Comparison of ENCODE assay signal across 27 cellular contexts in the genomic region with DNA sequence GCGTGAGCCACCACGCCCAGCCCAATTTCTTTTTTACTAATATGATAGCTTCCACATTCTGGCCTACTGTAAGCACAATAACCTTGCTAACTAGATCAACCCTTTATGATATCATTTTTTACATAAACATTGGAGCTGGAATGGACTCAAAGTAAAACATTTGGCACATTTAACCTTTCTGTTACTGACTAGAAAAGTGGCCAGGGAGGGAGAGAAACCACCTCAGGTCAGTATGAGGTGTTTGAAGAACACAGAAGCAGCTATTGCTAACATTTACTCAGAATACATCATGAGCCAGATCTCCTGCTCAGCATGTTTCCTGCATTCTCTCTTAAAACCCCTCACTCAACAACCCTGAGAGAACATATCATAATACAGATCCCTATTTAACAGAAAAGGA.
"Had no signal": no experiment of that assay in that cellular context is flagged by ENCODE, and none has a peak within 500 bp of the region (broad histone marks: within the 10 kb centered on the region; RNA-seq: fewer than 3 reads in every experiment).

No MANE protein-coding gene starts in this region.

- H3K4me3 Mint-ChIP-seq: immature natural killer cell; naive thymus-derived CD8-positive, alpha-beta T cell; nephron progenitor cell; stimulated activated memory B cell treated with anti-CD40 and anti-IgM and Interleukin-4, amounts not matched to agents 10 μg/mL and 1 μg/mL and 100 μg/mL, for 72 hours had no signal

- H3K27me3 Mint-ChIP-seq: naive thymus-derived CD8-positive, alpha-beta T cell; stimulated activated memory B cell treated with anti-CD40 and anti-IgM and Interleukin-4, amounts not matched to agents 10 μg/mL and 1 μg/mL and 100 μg/mL, for 72 hours had no signal

- H3K9me3 ChIP-seq: gastrocnemius medialis, heart right ventricle, lower lobe of right lung, psoas muscle, sigmoid colon, thoracic aorta, tibial nerve, upper lobe of left lung had no signal

- H3K27me3 ChIP-seq: dorsolateral prefrontal cortex, gastrocnemius medialis, heart right ventricle, sigmoid colon, tibial nerve, upper lobe of left lung had no signal

- H3K9me3 Mint-ChIP-seq: immature natural killer cell; naive thymus-derived CD8-positive, alpha-beta T cell; nephron progenitor cell; stimulated activated memory B cell treated with anti-CD40 and anti-IgM and Interleukin-4, amounts not matched to agents 10 μg/mL and 1 μg/mL and 100 μg/mL, for 72 hours had no signal

- H3K27ac Mint-ChIP-seq: nephron progenitor cell; stimulated activated memory B cell treated with anti-CD40 and anti-IgM and Interleukin-4, amounts not matched to agents 10 μg/mL and 1 μg/mL and 100 μg/mL, for 72 hours had no signal

- H3K36me3 ChIP-seq: gastrocnemius medialis, heart right ventricle, lower lobe of right lung, sigmoid colon, thoracic aorta, tibial nerve, upper lobe of left lung had no signal

- H3K27ac ChIP-seq: dorsolateral prefrontal cortex, epithelial cell of prostate, gastrocnemius medialis, heart right ventricle, lower lobe of right lung, psoas muscle, sigmoid colon, thoracic aorta, tibial nerve, upper lobe of left lung had no signal

- H3K4me3 ChIP-seq: dorsolateral prefrontal cortex, gastrocnemius medialis, heart right ventricle, lower lobe of right lung, psoas muscle, sigmoid colon, thoracic aorta, tibial nerve, upper lobe of left lung had no signal

- H3K36me3 Mint-ChIP-seq: immature natural killer cell had no signal

- ATAC-seq: esophagus mucosa; gastrocnemius medialis; heart right ventricle; left ventricle myocardium superior; lower lobe of right lung; naive thymus-derived CD8-positive, alpha-beta T cell; psoas muscle; right cardiac atrium; stimulated activated memory B cell treated with anti-CD40 and anti-IgM and Interleukin-4, amounts not matched to agents 10 μg/mL and 1 μg/mL and 100 μg/mL, for 72 hours; stimulated activated naive CD8-positive, alpha-beta T cell treated with anti-CD3 and anti-CD28 coated beads, Interleukin-15, Interleukin-2, amounts not matched to agents 100 U/mL and 50 U/mL, for 24 hours had no signal

- DNase-seq: cortex of kidney; dorsolateral prefrontal cortex; effector CD4-positive, alpha-beta T cell; foreskin fibroblast; gastrocnemius medialis; heart right ventricle; hippocampal formation; immature natural killer cell; left ventricle myocardium superior; lower lobe of right lung; naive thymus-derived CD8-positive, alpha-beta T cell; nephron progenitor cell; nucleus accumbens; posterior cingulate gyrus; psoas muscle; right cardiac atrium; sigmoid colon; stimulated activated CD4-positive, alpha-beta T cell treated with anti-CD3 and anti-CD28 coated beads, Interleukin-4, amount 100 ng/mL, for 4 hours; stimulated activated naive CD8-positive, alpha-beta T cell treated with anti-CD3 and anti-CD28 coated beads, Interleukin-15, Interleukin-2, amounts not matched to agents 100 U/mL and 50 U/mL, for 24 hours; upper lobe of left lung had no signal

- FAIRE-seq: keratinocyte, urothelium cell line had no signal
